ENCODE assay signal across 7 cellular contexts in the genomic region with DNA sequence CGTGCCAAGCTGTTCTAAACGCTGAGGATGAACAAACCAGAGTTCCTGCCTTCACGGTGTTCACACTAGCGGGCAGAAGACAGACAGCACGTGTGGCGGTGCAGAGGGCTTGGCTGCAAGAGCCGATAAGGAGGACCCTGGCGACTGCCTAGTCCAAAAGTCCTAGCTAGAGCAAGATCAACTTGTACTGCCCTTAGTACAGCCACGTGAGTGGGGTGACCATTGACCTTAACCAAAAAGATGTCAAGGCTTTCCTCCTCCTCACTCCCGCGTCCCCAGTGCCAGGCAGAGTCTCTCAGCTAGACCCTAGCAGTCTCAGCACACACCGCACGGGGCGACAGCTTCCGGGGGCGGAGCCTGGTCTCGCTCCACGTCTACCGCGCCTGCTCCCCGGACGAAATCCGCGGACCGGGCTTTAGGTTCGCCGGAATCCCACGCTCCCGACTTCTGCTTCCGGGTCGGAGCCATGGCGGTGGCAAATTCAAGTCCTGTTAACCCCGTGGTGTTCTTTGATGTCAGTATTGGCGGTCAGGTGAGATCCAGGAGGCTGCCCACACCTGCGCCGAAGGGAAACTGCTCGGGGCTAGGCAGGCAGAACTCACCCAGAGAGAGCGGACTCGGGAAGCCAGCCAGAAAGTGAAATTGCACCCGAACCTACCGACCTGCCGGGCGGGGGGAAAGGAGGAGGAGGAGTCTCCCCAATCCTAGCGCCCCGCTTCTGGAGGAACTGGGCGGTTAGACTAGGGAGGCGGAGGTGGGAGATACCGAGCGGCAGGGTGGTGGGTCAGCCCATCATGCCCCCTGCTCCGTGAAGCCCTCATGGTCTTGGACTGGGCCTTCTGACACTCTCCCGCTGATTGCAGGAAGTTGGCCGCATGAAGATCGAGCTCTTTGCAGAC. TPM values are rescaled to one million over a fixed set of nuclear protein-coding genes. Genes with fewer than 3 reads are reported as not detected.
A peak's percentile ranks its signal among the peaks of the same experiment; 100 is the strongest.
DNase-seq lines count a peak whose midpoint lies in the region; ATAC-seq, FAIRE-seq and TF ChIP-seq lines count a peak whose summit lies in the region.

TSS of gene PPIH (plus strand) at position 443 of the 899 bp plus-strand sequence. CDS start at position 467, 24 bp downstream.

- no peaks in the 10 kb centered on the region for H3K36me3 ChIP-seq in hepatocyte (replicated peaks; ENCODE audit: insufficient read depth, low read depth)

- H3K79me2 ChIP-seq in hepatocyte = peaks cover 28% of the 10 kb centered on the region

- no peaks in the 10 kb centered on the region for H4K20me1 ChIP-seq in hepatocyte (ENCODE audit: insufficient read depth, poor library complexity, severe bottlenecking)

- no peak for TF ChIP-seq CTCF in hepatocyte (IDR thresholded peaks at IDR 0.05; ENCODE audit: poor library complexity)

- peak within 1 kb of the TSS; percentile 79 for H2AFZ ChIP-seq in hepatocyte

- peak within 1 kb of the TSS; percentile 95 for H3K4me3 ChIP-seq in hepatocyte

- peak; percentile 96 for FAIRE-seq in GM18507 (lab: Jason Lieb, UNC)

- H3K9me2 ChIP-seq in hepatocyte (replicated peaks; ENCODE audit: insufficient read depth) = no peaks in the 10 kb centered on the region

- under 1% methylated on average over 53 of the region's 53 CpGs for WGBS in hepatocyte (ENCODE audit: low lambda C conversion rate, missing lambda C conversion rate)

- H3K27me3 ChIP-seq in hepatocyte = no peaks in the 10 kb centered on the region

- H3K4me2 ChIP-seq in hepatocyte = peak within 1 kb of the TSS; percentile 94

- no peaks in the 10 kb centered on the region for H3K9me3 ChIP-seq in hepatocyte (ENCODE audit: low read depth)

- peaks cover 17% of the 10 kb centered on the region for H3K4me1 ChIP-seq in hepatocyte (ENCODE audit: insufficient read depth)

- DNase-seq in GM18507 (ENCODE audit: extremely low spot score, insufficient read length, low read depth) (peak; percentile 91), NCI-H2081 (lab: John Stamatoyannopoulos, UW) (peak; percentile 96 to 99), T1000 (lab: John Stamatoyannopoulos, UW) (peak; percentile 86), astrocyte of the hippocampus (ENCODE audit: low read depth, low spot score) (peak; percentile 97), hepatocyte (ENCODE audit: low spot score) (peak; percentile 97), renal cortical epithelial cell (ENCODE audit: low read depth) (peak; percentile 84)

- peak; percentile 93 for ATAC-seq in HG02981 (IDR thresholded peaks at IDR 0.05; ENCODE audit: unreplicated experiment)

- H3K27ac ChIP-seq in hepatocyte = peak within 1 kb of the TSS; percentile 84

RNA-seq across cellular contexts. Expression of gene PPIH, which starts in this region (rescaled TPM):
- total RNA-seq in hepatocyte (35.6 and 36.4 TPM in 2 replicates), renal cortical epithelial cell (18.9 and 32.0 TPM in 2 replicates)
- 26.1 and 30.7 TPM in 2 replicates for polyA plus RNA-seq in hepatocyte

Comparison
In these comparisons a context has a peak if more than half of its experiments do, and no peak if none do; other contexts are left out.
1. Peak in every context shown above with its lines: DNase-seq, ATAC-seq, H3K4me3 ChIP-seq and H3K27ac ChIP-seq.